ENCODE assay signal across 1 cellular context in genomic region chr19:30178721-30179402, GRCh38.
TF ChIP-seq lines count a peak whose summit lies in the region.

No MANE protein-coding gene starts in this region.

TF ChIP-seq in GM23338, 12 proteins besides CTCF, POLR2A, EP300 and RAD21 (continued from another document):
- TF ChIP-seq ZNF462 (CRISPR knock-in tag; IDR thresholded peaks at IDR 0.05): no peak
- TF ChIP-seq NANOG (IDR thresholded peaks at IDR 0.05; ENCODE audit: borderline replicate concordance): no peak
- no peak for TF ChIP-seq ZNF331 (CRISPR knock-in tag; IDR thresholded peaks at IDR 0.05; ENCODE audit: low read depth)
- no peak for TF ChIP-seq ETS1 (IDR thresholded peaks at IDR 0.05)
TF ChIP-seq in GM23338: peak in this region for 0.
